ENCODE assay signal across 9 cellular contexts in genomic region chr1:21732664-21733063, GRCh38.
"Had no signal": no experiment of that assay in that cellular context is flagged by ENCODE, and none has a peak within 500 bp of the region (broad histone marks: within the 10 kb centered on the region; RNA-seq: fewer than 3 reads in every experiment).

No MANE protein-coding gene starts in this region.

- H3K4me3 Mint-ChIP-seq: GM23338, H9, HFFc6, IgD-negative memory B cell had no signal

- H3K4me3 ChIP-seq: GM23338 had no signal

- H3K4me2 ChIP-seq: GM23338 had no signal

- H3K27ac Mint-ChIP-seq: GM23338, H9, HFFc6, IgD-negative memory B cell had no signal

- H3K27me3 Mint-ChIP-seq: IgD-negative memory B cell had no signal

- H3K9me3 Mint-ChIP-seq: GM23338, H9, HFFc6, IgD-negative memory B cell had no signal

- DNase-seq: H9, HCEC 1CT, HFFc6, KBM-7 had no signal

- FAIRE-seq: H1, H54, HTR-8/SVneo had no signal

- ATAC-seq: GM23338 had no signal

- H2AFZ ChIP-seq: GM23338 had no signal

- H3K4me1 Mint-ChIP-seq: GM23338, H9, IgD-negative memory B cell had no signal
